In genomic region chr6:31900917-31901414, GRCh38 we compare ENCODE assay signal across 8 cellular contexts. TPM values are rescaled to one million over a fixed set of nuclear protein-coding genes. Genes with fewer than 3 reads are reported as not detected.
DNase-seq lines count a peak whose midpoint lies in the region; ATAC-seq, FAIRE-seq and TF ChIP-seq lines count a peak whose summit lies in the region.

No MANE protein-coding gene starts in this region.

- no peaks in the 10 kb centered on the region for H4K20me1 ChIP-seq in GM12878 (ENCODE audit: control insufficient read depth, insufficient read depth)

- no TSS peak for BruUV-seq in GM12878 (replicated peaks; lab: Mats Ljungman, UMichigan)

- H3K27me3 Mint-ChIP-seq in activated naive CD4-positive, alpha-beta T cell treated with anti-CD3 and anti-CD28 coated beads for 36 hours (ENCODE audit: low read depth), result no peaks in the 10 kb centered on the region

- H3K79me2 ChIP-seq in GM12878 (ENCODE audit: control insufficient read depth, insufficient read depth, low read length), result peaks cover 12% of the 10 kb centered on the region

- in situ Hi-C loops in GM12878 (cut with MboI), result no loop called here

- SMC1A ChIA-PET in GM12878 (lab: Charles Lee; ENCODE audit: uncharacterized antibody, unreplicated experiment), result interaction anchor here (0.6 kb wide), 1 partner anchor 252 kb away, joined by 3 read pairs; no protein-coding TSS in a partner anchor

- H3K4me3 ChIP-seq in GM12878 (peak overlapping the region; percentile 89; the same call in 1 of the 2 replicates), right lobe of liver (peak overlapping the region; percentile 31 to 61 (median 60)), thymus (ENCODE audit: low read length) (peak overlapping the region; percentile 69)

- intact Hi-C loops in activated naive CD4-positive, alpha-beta T cell treated with anti-CD3 and anti-CD28 coated beads for 36 hours (cut with micrococcal nuclease), result no loop called here
- intact Hi-C loops in GM12878 (cut with micrococcal nuclease; ENCODE audit: unreplicated experiment) (loop anchor here (10.0 kb wide), 1 partner anchor 356 kb away; the partner anchor contains the start of genes ATP6V1G2, DDX39B and NFKBIL1), right lobe of liver (cut with DNase I) (loop anchor here in 1 of 2 donors (10.0 kb wide), 1 partner anchor 54 kb away; the partner anchor contains the start of genes NELFE and SKIC2)

- no peak for DNase-seq in activated naive CD4-positive, alpha-beta T cell treated with anti-CD3 and anti-CD28 coated beads for 36 hours
- DNase-seq in activated naive CD4-positive, alpha-beta T cell treated with anti-CD3 and anti-CD28 coated beads, Interleukin-2, amount 50 U/mL, for 72 hours (ENCODE audit: low spot score in 2 of 2), result no peak
- DNase-seq in GM12878 (ENCODE audit: low read depth, low spot score), result no peak
- peak in 2 of 3 donors; percentile 42 to 61 for DNase-seq in right lobe of liver
- no peak for DNase-seq in NCI-H187 treated with DMSO at 0.1 percent for 48 hours (lab: John Stamatoyannopoulos, UW)
- no peak for DNase-seq in stimulated activated CD4-positive, alpha-beta T cell treated with anti-CD3 and anti-CD28 coated beads, Interleukin-15, amount 100 ng/mL, for 24 hours

- POLR2A ChIA-PET in GM12878 (lab: Charles Lee), result interaction anchor here (1.9 kb wide), 1 partner anchor 71 kb away, joined by 5 read pairs; the partner anchor contains the start of gene DXO

- no peak for ATAC-seq in activated naive CD4-positive, alpha-beta T cell treated with anti-CD3 and anti-CD28 coated beads, Interleukin-2, amount 50 U/mL, for 72 hours
- no peak for ATAC-seq in GM12878
- ATAC-seq in right lobe of liver, result peak in 1 of 4 donors; percentile 1
- no peak for ATAC-seq in GM19455 (IDR thresholded peaks at IDR 0.05; ENCODE audit: unreplicated experiment)

- TF ChIP-seq CTCF in GM12878 (IDR thresholded peaks at IDR 0.05 in 2 of 3, conservative IDR thresholded peaks at IDR 0.05 in 1 of 3; ENCODE audit: control insufficient read depth in 2 of 3, extremely low read depth in 1 of 3, insufficient read depth in 1 of 3, low read depth in 3 of 3, low read length in 3 of 3) (no peak), right lobe of liver (IDR thresholded peaks at IDR 0.05) (no peak)

- no peaks in the 10 kb centered on the region for H3K27me3 ChIP-seq in GM12878 (replicated peaks in 1 of 2; ENCODE audit: control insufficient read depth in 2 of 2, insufficient read depth in 2 of 2, low read length in 1 of 2)
- H3K27me3 ChIP-seq in right lobe of liver, result no peaks in the 10 kb centered on the region
- H3K27me3 ChIP-seq in thymus (ENCODE audit: control insufficient read depth, insufficient read depth), result no peaks in the 10 kb centered on the region

- H3K9me3 ChIP-seq in GM12878 (replicated peaks; ENCODE audit: control insufficient read depth, insufficient read depth, low read length), result no peaks in the 10 kb centered on the region
- no peaks in the 10 kb centered on the region for H3K9me3 ChIP-seq in right lobe of liver
- no peaks in the 10 kb centered on the region for H3K9me3 ChIP-seq in thymus (ENCODE audit: control insufficient read depth)

- peaks cover 3% of the 10 kb centered on the region for H3K36me3 Mint-ChIP-seq in activated naive CD4-positive, alpha-beta T cell treated with anti-CD3 and anti-CD28 coated beads for 36 hours (ENCODE audit: low read depth)
- H3K36me3 Mint-ChIP-seq in activated naive CD4-positive, alpha-beta T cell treated with anti-CD3 and anti-CD28 coated beads, Interleukin-2, amount 50 U/mL, for 72 hours, result peaks cover 6 to 11% of the 10 kb centered on the region in 2 donors

- H3K4me1 ChIP-seq in GM12878 (ENCODE audit: control insufficient read depth, insufficient read depth, low read length) (peaks cover 18% of the 10 kb centered on the region), right lobe of liver (peaks cover 0 to 19% (median 0%) of the 10 kb centered on the region in 4 donors), thymus (ENCODE audit: control insufficient read depth, insufficient read depth, low read length) (peaks cover 23% of the 10 kb centered on the region)

- RAD21 ChIA-PET in GM12878 (lab: Charles Lee; ENCODE audit: unreplicated experiment), result interaction anchor here (0.6 kb wide), 1 partner anchor 240 kb away, joined by 3 read pairs; the partner anchor contains the start of gene C6orf47

- CTCF ChIA-PET in activated naive CD4-positive, alpha-beta T cell treated with anti-CD3 and anti-CD28 coated beads for 36 hours (lab: Charles Lee), result no interaction called here
- CTCF ChIA-PET in GM12878 (lab: Yijun Ruan, JAX), result no interaction called here

- no peak for FAIRE-seq in GM12878 (lab: Jason Lieb, UNC)

- H3K27ac Mint-ChIP-seq in activated naive CD4-positive, alpha-beta T cell treated with anti-CD3 and anti-CD28 coated beads for 36 hours, result no peak overlapping the region
- H3K27ac Mint-ChIP-seq in activated naive CD4-positive, alpha-beta T cell treated with anti-CD3 and anti-CD28 coated beads, Interleukin-2, amount 50 U/mL, for 72 hours, result no peak overlapping the region

- peaks cover 34% of the 10 kb centered on the region for H3K4me1 Mint-ChIP-seq in activated naive CD4-positive, alpha-beta T cell treated with anti-CD3 and anti-CD28 coated beads for 36 hours (ENCODE audit: low read depth)

- no peak for TF ChIP-seq EP300 in GM12878 (IDR thresholded peaks at IDR 0.05; ENCODE audit: borderline replicate concordance in 1 of 2, control insufficient read depth in 1 of 2, low read depth in 2 of 2, low read length in 2 of 2)

- H3K36me3 ChIP-seq in GM12878 (ENCODE audit: control insufficient read depth in 2 of 2, insufficient read depth in 2 of 2, low read length in 1 of 2) (no peaks in the 10 kb centered on the region; a peak in 1 of 4 replicates), right lobe of liver (no peaks in the 10 kb centered on the region), thymus (ENCODE audit: control insufficient read depth, insufficient read depth) (peaks cover 8% of the 10 kb centered on the region)

- peak overlapping the region; percentile 52 for H3K4me3 Mint-ChIP-seq in activated naive CD4-positive, alpha-beta T cell treated with anti-CD3 and anti-CD28 coated beads for 36 hours

- WGBS in GM12878 (ENCODE audit: insufficient coverage, insufficient replicate concordance, low lambda C conversion rate, missing lambda C conversion rate), result 86% methylated on average over 29 of the region's 29 CpGs
- WGBS in right lobe of liver (ENCODE audit: insufficient coverage, low coverage, low lambda C conversion rate, missing lambda C conversion rate), result 31% methylated on average over 6 of the region's 29 CpGs
- WGBS in thymus, result 87% methylated on average over 29 of the region's 29 CpGs

- no peak overlapping the region for H3K27ac ChIP-seq in GM12878 (ENCODE audit: control insufficient read depth, insufficient read depth)
- H3K27ac ChIP-seq in right lobe of liver, result peak overlapping the region; percentile 3 to 69 (median 19)
- H3K27ac ChIP-seq in thymus (ENCODE audit: low read depth), result no peak overlapping the region

- peak overlapping the region; percentile 81 for H3K4me2 ChIP-seq in GM12878 (ENCODE audit: control insufficient read depth, insufficient read depth)

- no peak overlapping the region for H3K9ac ChIP-seq in GM12878 (ENCODE audit: control insufficient read depth, insufficient read depth, low read length)

- no peak for TF ChIP-seq POLR2A in GM12878 (IDR thresholded peaks at IDR 0.05; ENCODE audit: low read depth, low read length)
- no peak for TF ChIP-seq POLR2A in right lobe of liver (IDR thresholded peaks at IDR 0.05)

- H3K9me3 Mint-ChIP-seq in activated naive CD4-positive, alpha-beta T cell treated with anti-CD3 and anti-CD28 coated beads for 36 hours, result no peaks in the 10 kb centered on the region
- no peaks in the 10 kb centered on the region for H3K9me3 Mint-ChIP-seq in activated naive CD4-positive, alpha-beta T cell treated with anti-CD3 and anti-CD28 coated beads, Interleukin-2, amount 50 U/mL, for 72 hours

- H2AFZ ChIP-seq in GM12878 (ENCODE audit: control insufficient read depth, low read depth, low read length), result no peak overlapping the region

- TF ChIP-seq RAD21 in GM12878 (IDR thresholded peaks at IDR 0.05; ENCODE audit: insufficient read depth, low read depth, low read length), result no peak

RNA-seq across cellular contexts. Expression of gene ZBTB12, which starts 0.9 kb away (rescaled TPM):
- under 1 TPM; 0.57 to 0.69 TPM for total RNA-seq in activated naive CD4-positive, alpha-beta T cell treated with anti-CD3 and anti-CD28 coated beads for 36 hours
- total RNA-seq in activated naive CD4-positive, alpha-beta T cell treated with anti-CD3 and anti-CD28 coated beads, Interleukin-2, amount 50 U/mL, for 72 hours, result 1 to 10 TPM; 1.3 to 2.4 TPM
- 1.4 and 1.6 TPM in 2 replicates for total RNA-seq in GM12878 (2013; cell fraction: nucleolus; rRNA removed)
- total RNA-seq in GM12878 (2014; rRNA removed), result 1.3 and 1.5 TPM in 2 replicates
- 0.46 and 0.81 TPM in 2 replicates for total RNA-seq in GM12878 (2014; rRNA removed; fragmentation: Illumina TruSeq; extraction: Trizol)
- 3.5 and 4.5 TPM in 2 replicates for total RNA-seq in GM12878 (2021)
- 0.79 TPM for polyA plus RNA-seq in GM12878 (2011; ENCODE audit: low read depth)
- polyA plus RNA-seq in GM12878 (2011; rRNA removed), result 0.76 and 2.1 TPM in 2 replicates
- 2.4 and 2.8 TPM in 2 replicates for polyA plus RNA-seq in GM12878 (2011; cell fraction: cytosol; rRNA removed)
- 3.7 and 4.8 TPM in 2 replicates for polyA plus RNA-seq in GM12878 (2011; cell fraction: nucleus; rRNA removed)
- 2.8 and 3.3 TPM in 2 replicates for polyA plus RNA-seq in GM12878 (2012)
- polyA plus RNA-seq in GM12878 (2014; fragmentation: Illumina TruSeq; extraction: Trizol), result 0.24 and 1.4 TPM in 2 replicates
- polyA plus RNA-seq in GM12878 (2014; fragmentation: Nextera tagmentation; extraction: Ambion mirVana), result not detected
- polyA plus RNA-seq in GM12878 (2014; rRNA removed), result 2.2 and 3.5 TPM in 2 replicates
- polyA plus RNA-seq in GM12878 (2016; fragmentation: Nextera tagmentation; extraction: Ambion mirVana), result not detected
- polyA minus RNA-seq in GM12878 (2011; rRNA and poly(A)+ RNA removed), result 3.7 and 4.9 TPM in 2 replicates
- 2.4 and 2.8 TPM in 2 replicates for polyA minus RNA-seq in GM12878 (2011; cell fraction: cytosol; rRNA and poly(A)+ RNA removed)
- 3.6 and 5.5 TPM in 2 replicates for polyA minus RNA-seq in GM12878 (2011; cell fraction: nucleus; rRNA and poly(A)+ RNA removed)
- under 1 TPM in 5 of 6 experiments, not detected in 1; 0.25 to 0.82 (median 0.51) TPM for total RNA-seq in right lobe of liver
- 2.6 TPM for polyA plus RNA-seq in thymus

RNA-seq across cellular contexts. Expression of gene EHMT2, which starts 3.5 kb away (rescaled TPM):
- total RNA-seq in activated naive CD4-positive, alpha-beta T cell treated with anti-CD3 and anti-CD28 coated beads for 36 hours, result 10 to 100 TPM; 33.0 to 37.3 TPM
- total RNA-seq in activated naive CD4-positive, alpha-beta T cell treated with anti-CD3 and anti-CD28 coated beads, Interleukin-2, amount 50 U/mL, for 72 hours, result 10 to 100 TPM; 40.1 to 58.5 TPM
- 47.5 and 55.2 TPM in 2 replicates for total RNA-seq in GM12878 (2013; cell fraction: nucleolus; rRNA removed)
- total RNA-seq in GM12878 (2014; rRNA removed), result 42.6 and 46.3 TPM in 2 replicates
- 18.3 and 20.9 TPM in 2 replicates for total RNA-seq in GM12878 (2014; rRNA removed; fragmentation: Illumina TruSeq; extraction: Trizol)
- 50.3 and 53.2 TPM in 2 replicates for total RNA-seq in GM12878 (2021)
- polyA plus RNA-seq in GM12878 (2011; ENCODE audit: low read depth), result 23.2 TPM
- 17.9 and 31.5 TPM in 2 replicates for polyA plus RNA-seq in GM12878 (2011; rRNA removed)
- polyA plus RNA-seq in GM12878 (2011; cell fraction: cytosol; rRNA removed), result 38.3 and 47.1 TPM in 2 replicates
- 134 and 176 TPM in 2 replicates for polyA plus RNA-seq in GM12878 (2011; cell fraction: nucleus; rRNA removed)
- polyA plus RNA-seq in GM12878 (2012), result 41.2 and 41.8 TPM in 2 replicates
- polyA plus RNA-seq in GM12878 (2014; fragmentation: Illumina TruSeq; extraction: Trizol), result 13.4 and 32.5 TPM in 2 replicates
- polyA plus RNA-seq in GM12878 (2014; fragmentation: Nextera tagmentation; extraction: Ambion mirVana), result 1 to 10 TPM; 1.7 to 5.2 TPM
- 40.1 and 41.0 TPM in 2 replicates for polyA plus RNA-seq in GM12878 (2014; rRNA removed)
- polyA plus RNA-seq in GM12878 (2016; fragmentation: Nextera tagmentation; extraction: Ambion mirVana), result 10 to 100 TPM; 40.6 to 46.8 TPM
- polyA minus RNA-seq in GM12878 (2011; rRNA and poly(A)+ RNA removed), result 52.4 and 71.9 TPM in 2 replicates
- polyA minus RNA-seq in GM12878 (2011; cell fraction: cytosol; rRNA and poly(A)+ RNA removed), result 26.7 and 32.2 TPM in 2 replicates
- 17.5 and 29.8 TPM in 2 replicates for polyA minus RNA-seq in GM12878 (2011; cell fraction: nucleus; rRNA and poly(A)+ RNA removed)
- 10 to 100 TPM; 10.7 to 20.1 (median 13.3) TPM for total RNA-seq in right lobe of liver
- polyA plus RNA-seq in thymus, result 60.1 TPM

RNA-seq across cellular contexts. Expression of gene SLC44A4, which starts 22.2 kb away (rescaled TPM):
- under 1 TPM in 1 of 2 experiments, not detected in 1; 0.10 TPM for total RNA-seq in activated naive CD4-positive, alpha-beta T cell treated with anti-CD3 and anti-CD28 coated beads for 36 hours
- under 1 TPM in 1 of 2 donors, not detected in 1; 0.29 TPM for total RNA-seq in activated naive CD4-positive, alpha-beta T cell treated with anti-CD3 and anti-CD28 coated beads, Interleukin-2, amount 50 U/mL, for 72 hours
- total RNA-seq in GM12878 (2013; cell fraction: nucleolus; rRNA removed), result not detected in 2 replicates
- total RNA-seq in GM12878 (2014; rRNA removed) (0.06 TPM in 1 of 2 replicates, not detected in the other), GM12878 (2014; rRNA removed; fragmentation: Illumina TruSeq; extraction: Trizol) (0.09 TPM in 1 of 2 replicates, not detected in the other), GM12878 (2021) (0.18 and 0.56 TPM in 2 replicates), right lobe of liver (under 1 TPM in 2 of 6 experiments, not detected in 4; 0.09 to 0.25 TPM)
- not detected for polyA plus RNA-seq in GM12878 (2011; ENCODE audit: low read depth)
- polyA plus RNA-seq in GM12878 (2011; rRNA removed) (0.04 TPM in 1 of 2 replicates, not detected in the other), GM12878 (2014; fragmentation: Illumina TruSeq; extraction: Trizol) (0.15 TPM in 1 of 2 replicates, not detected in the other), GM12878 (2014; fragmentation: Nextera tagmentation; extraction: Ambion mirVana) (under 1 TPM in 1 of 2 experiments, not detected in 1; 0.05 TPM), GM12878 (2014; rRNA removed) (0.19 and 0.24 TPM in 2 replicates), GM12878 (2016; fragmentation: Nextera tagmentation; extraction: Ambion mirVana) (under 1 TPM in 1 of 2 experiments, not detected in 1; 0.16 TPM), thymus (1.7 TPM)
- polyA plus RNA-seq in GM12878 (2011; cell fraction: cytosol; rRNA removed), result 0.03 TPM in 2 replicates
- 0.41 TPM in 1 of 2 replicates, not detected in the other for polyA plus RNA-seq in GM12878 (2011; cell fraction: nucleus; rRNA removed)
- not detected in 2 replicates for polyA plus RNA-seq in GM12878 (2012)
- 0.46 TPM in 1 of 2 replicates, not detected in the other for polyA minus RNA-seq in GM12878 (2011; rRNA and poly(A)+ RNA removed)
- polyA minus RNA-seq in GM12878 (2011; cell fraction: cytosol; rRNA and poly(A)+ RNA removed), result not detected in 2 replicates
- not detected in 2 replicates for polyA minus RNA-seq in GM12878 (2011; cell fraction: nucleus; rRNA and poly(A)+ RNA removed)

RNA-seq across cellular contexts. Expression of gene C2, which starts 26.6 kb away (rescaled TPM):
- 1 to 10 TPM; 1.6 to 2.1 TPM for total RNA-seq in activated naive CD4-positive, alpha-beta T cell treated with anti-CD3 and anti-CD28 coated beads for 36 hours
- 1 to 10 TPM in 1 of 2 donors, under 1 TPM in 1; 0.53 to 5.2 TPM for total RNA-seq in activated naive CD4-positive, alpha-beta T cell treated with anti-CD3 and anti-CD28 coated beads, Interleukin-2, amount 50 U/mL, for 72 hours
- total RNA-seq in GM12878 (2013; cell fraction: nucleolus; rRNA removed), result 0.67 and 1.3 TPM in 2 replicates
- total RNA-seq in GM12878 (2014; rRNA removed) (0.06 and 0.16 TPM in 2 replicates), GM12878 (2014; rRNA removed; fragmentation: Illumina TruSeq; extraction: Trizol) (not detected in 2 replicates), GM12878 (2021) (0.58 and 0.97 TPM in 2 replicates), right lobe of liver (100 to 1,000 TPM; 309 to 739 (median 533) TPM)
- polyA plus RNA-seq in GM12878 (2011; ENCODE audit: low read depth), result not detected
- polyA plus RNA-seq in GM12878 (2011; rRNA removed) (0.27 and 0.65 TPM in 2 replicates), GM12878 (2014; fragmentation: Illumina TruSeq; extraction: Trizol) (0.21 TPM in 1 of 2 replicates, not detected in the other), GM12878 (2014; fragmentation: Nextera tagmentation; extraction: Ambion mirVana) (not detected), GM12878 (2014; rRNA removed) (0.18 TPM in 1 of 2 replicates, not detected in the other), GM12878 (2016; fragmentation: Nextera tagmentation; extraction: Ambion mirVana) (under 1 TPM in 1 of 2 experiments, not detected in 1; 0.15 TPM), thymus (10.3 TPM)
- 0.40 and 0.42 TPM in 2 replicates for polyA plus RNA-seq in GM12878 (2011; cell fraction: cytosol; rRNA removed)
- 0.31 and 0.94 TPM in 2 replicates for polyA plus RNA-seq in GM12878 (2011; cell fraction: nucleus; rRNA removed)
- polyA plus RNA-seq in GM12878 (2012), result 0.24 and 0.62 TPM in 2 replicates
- 0.29 TPM in 1 of 2 replicates, not detected in the other for polyA minus RNA-seq in GM12878 (2011; rRNA and poly(A)+ RNA removed)
- not detected in 2 replicates for polyA minus RNA-seq in GM12878 (2011; cell fraction: cytosol; rRNA and poly(A)+ RNA removed)
- 0.12 TPM in 1 of 2 replicates, not detected in the other for polyA minus RNA-seq in GM12878 (2011; cell fraction: nucleus; rRNA and poly(A)+ RNA removed)

RNA-seq across cellular contexts. Expression of gene NEU1, which starts 38.3 kb away (rescaled TPM):
- total RNA-seq in activated naive CD4-positive, alpha-beta T cell treated with anti-CD3 and anti-CD28 coated beads for 36 hours, result 1 to 10 TPM; 8.4 to 9.2 TPM
- total RNA-seq in activated naive CD4-positive, alpha-beta T cell treated with anti-CD3 and anti-CD28 coated beads, Interleukin-2, amount 50 U/mL, for 72 hours, result 10 to 100 TPM; 18.6 to 48.8 TPM
- 19.6 and 19.9 TPM in 2 replicates for total RNA-seq in GM12878 (2013; cell fraction: nucleolus; rRNA removed)
- 24.6 and 26.9 TPM in 2 replicates for total RNA-seq in GM12878 (2014; rRNA removed)
- 18.8 and 20.3 TPM in 2 replicates for total RNA-seq in GM12878 (2014; rRNA removed; fragmentation: Illumina TruSeq; extraction: Trizol)
- 22.5 and 22.7 TPM in 2 replicates for total RNA-seq in GM12878 (2021)
- polyA plus RNA-seq in GM12878 (2011; ENCODE audit: low read depth), result 17.0 TPM
- 13.0 and 22.4 TPM in 2 replicates for polyA plus RNA-seq in GM12878 (2011; rRNA removed)
- 31.4 and 33.5 TPM in 2 replicates for polyA plus RNA-seq in GM12878 (2011; cell fraction: cytosol; rRNA removed)
- polyA plus RNA-seq in GM12878 (2011; cell fraction: nucleus; rRNA removed), result 16.9 and 20.6 TPM in 2 replicates
- polyA plus RNA-seq in GM12878 (2012), result 24.3 and 29.0 TPM in 2 replicates
- polyA plus RNA-seq in GM12878 (2014; fragmentation: Illumina TruSeq; extraction: Trizol), result 16.3 and 21.5 TPM in 2 replicates
- polyA plus RNA-seq in GM12878 (2014; fragmentation: Nextera tagmentation; extraction: Ambion mirVana), result 10 to 100 TPM in 1 of 2 experiments, 1 to 10 TPM in 1; 7.2 to 12.5 TPM
- 26.7 and 28.1 TPM in 2 replicates for polyA plus RNA-seq in GM12878 (2014; rRNA removed)
- 10 to 100 TPM; 18.5 to 21.8 TPM for polyA plus RNA-seq in GM12878 (2016; fragmentation: Nextera tagmentation; extraction: Ambion mirVana)
- polyA minus RNA-seq in GM12878 (2011; rRNA and poly(A)+ RNA removed), result 17.0 and 28.1 TPM in 2 replicates
- polyA minus RNA-seq in GM12878 (2011; cell fraction: cytosol; rRNA and poly(A)+ RNA removed), result 4.1 and 7.6 TPM in 2 replicates
- 7.3 and 8.6 TPM in 2 replicates for polyA minus RNA-seq in GM12878 (2011; cell fraction: nucleus; rRNA and poly(A)+ RNA removed)
- 10 to 100 TPM; 20.3 to 44.8 (median 34.1) TPM for total RNA-seq in right lobe of liver
- 21.9 TPM for polyA plus RNA-seq in thymus

Comparison
In these comparisons a context has a peak if more than half of its experiments do, and no peak if none do; other contexts are left out.
1. DNase-seq: peak in right lobe of liver (2 of 3); none in activated naive CD4-positive, alpha-beta T cell treated with anti-CD3 and anti-CD28 coated beads for 36 hours (single experiment), activated naive CD4-positive, alpha-beta T cell treated with anti-CD3 and anti-CD28 coated beads, Interleukin-2, amount 50 U/mL, for 72 hours (0 of 2), GM12878 (single experiment), NCI-H187 treated with DMSO at 0.1 percent for 48 hours (single experiment) and stimulated activated CD4-positive, alpha-beta T cell treated with anti-CD3 and anti-CD28 coated beads, Interleukin-15, amount 100 ng/mL, for 24 hours (single experiment).
2. H3K27ac ChIP-seq: peak in right lobe of liver (3 of 3); none in GM12878 (single experiment) and thymus (single experiment).
3. Peak in every context shown above with its lines, with median percentiles within 50 percentile points of each other: H3K4me3 ChIP-seq.